In genomic region chr12:71295913-71296312, GRCh38 we compare ENCODE assay signal across 19 cellular contexts.
"Had no signal": no experiment of that assay in that cellular context is flagged by ENCODE, and none has a peak within 500 bp of the region (broad histone marks: within the 10 kb centered on the region; RNA-seq: fewer than 3 reads in every experiment).

No MANE protein-coding gene starts in this region.

- H3K4me3 ChIP-seq: PC-9, Peyer's patch, SJCRH30 had no signal

- H3K36me3 ChIP-seq: Peyer's patch, SJCRH30 had no signal

- ATAC-seq: Right ventricle myocardium inferior, T-cell had no signal

- H3K9me3 ChIP-seq: SJCRH30 had no signal

- H3K4me2 ChIP-seq: PC-9 had no signal

- H3K27me3 ChIP-seq: Peyer's patch, SJCRH30 had no signal

- H3K27ac ChIP-seq: PC-9, Peyer's patch, SJCRH30 had no signal

- H3K4me1 ChIP-seq: Peyer's patch, SJCRH30 had no signal

- H2AFZ ChIP-seq: PC-9 had no signal

- DNase-seq: KBM-7, NCI-H1092 treated with DMSO at 0.1 percent for 48 hours, NCI-H1436, NCI-H187, NCI-H2029, NCI-H2081 treated with DMSO at 0.1 percent for 48 hours, NCI-H2171, NCI-H226, NCI-H446, NCI-H510A, NCI-H524 treated with DMSO at 0.1 percent for 48 hours, NCI-H774, PC-9, Peyer's patch, SHP77 treated with DMSO at 0.1 percent for 48 hours, SJCRH30, SW 1271, T-cell had no signal
